9 cellular contexts compared by ENCODE assay signal in genomic region chr18:49725809-49726514, GRCh38.
DNase-seq lines count a peak whose midpoint lies in the region; ATAC-seq, FAIRE-seq and TF ChIP-seq lines count a peak whose summit lies in the region.
"Had no signal": no experiment of that assay in that cellular context is flagged by ENCODE, and none has a peak within 500 bp of the region (broad histone marks: within the 10 kb centered on the region; RNA-seq: fewer than 3 reads in every experiment).

No MANE protein-coding gene starts in this region.

- H4K8ac ChIP-seq in mesendoderm (ENCODE audit: low read depth, low read length): peak overlapping the region; percentile 81

- peaks cover 10% of the 10 kb centered on the region for H3K27me3 Mint-ChIP-seq in activated naive CD8-positive, alpha-beta T cell treated with anti-CD3 and anti-CD28 coated beads, Interleukin-2, amount 50 U/mL, for 24 hours

- peak overlapping the region; percentile 63 for H4K5ac ChIP-seq in mesendoderm (ENCODE audit: low read length)

- H2AFZ ChIP-seq in ACC112 (ENCODE audit: low read length, unreplicated experiment): peak overlapping the region; percentile 38
- H2AFZ ChIP-seq in MM.1S (ENCODE audit: low read length): no peak overlapping the region

- H3K27me3 ChIP-seq in ACC112 (ENCODE audit: insufficient read depth, low read length): no peaks in the 10 kb centered on the region
- H3K27me3 ChIP-seq in mesendoderm (ENCODE audit: insufficient read depth, low read length, poor library complexity): no peaks in the 10 kb centered on the region
- H3K27me3 ChIP-seq in MM.1S (replicated peaks; ENCODE audit: insufficient read depth, low read length): no peaks in the 10 kb centered on the region

- H2BK5ac ChIP-seq in mesendoderm (ENCODE audit: low read length): peak overlapping the region; percentile 80

- H3K4me2 ChIP-seq in mesendoderm (ENCODE audit: low read length) (no peak overlapping the region), MM.1S (ENCODE audit: low read depth, low read length) (no peak overlapping the region)

- peak overlapping the region; percentile 67 for H2BK15ac ChIP-seq in mesendoderm (replicated peaks; ENCODE audit: low read depth)

- peak overlapping the region; percentile 93 for H2BK120ac ChIP-seq in mesendoderm (ENCODE audit: low read depth, low read length)

- H3K36me3 ChIP-seq in ACC112 (ENCODE audit: insufficient read depth, low read length) (no peaks in the 10 kb centered on the region), mesendoderm (ENCODE audit: control insufficient read depth, insufficient read depth, low read length) (no peaks in the 10 kb centered on the region), MM.1S (replicated peaks; ENCODE audit: insufficient read depth, low read length) (no peaks in the 10 kb centered on the region)

- no peaks in the 10 kb centered on the region for H4K20me1 ChIP-seq in MM.1S (ENCODE audit: insufficient read depth, low read length)

- H3K79me2 ChIP-seq in ACC112 (ENCODE audit: control insufficient read depth, insufficient read depth, low read length, unreplicated experiment) (no peaks in the 10 kb centered on the region), mesendoderm (ENCODE audit: control insufficient read depth, insufficient read depth, low read length) (no peaks in the 10 kb centered on the region), MM.1S (ENCODE audit: low read length) (no peaks in the 10 kb centered on the region)

- WGBS in mesendoderm (ENCODE audit: extremely low coverage, insufficient coverage, low lambda C conversion rate): no CpG with 5 or more reads among the region's 9 CpGs

- H3K9me2 ChIP-seq in MM.1S (replicated peaks; ENCODE audit: insufficient read depth, low read length): no peaks in the 10 kb centered on the region

- no peaks in the 10 kb centered on the region for H3K9me3 Mint-ChIP-seq in activated naive CD8-positive, alpha-beta T cell treated with anti-CD3 and anti-CD28 coated beads, Interleukin-2, amount 50 U/mL, for 24 hours

- H3F3A ChIP-seq in MM.1S (ENCODE audit: insufficient read depth, low read length): no peaks in the 10 kb centered on the region

- no peak for TF ChIP-seq CTCF in MM.1S (IDR thresholded peaks at IDR 0.05; ENCODE audit: low read length)

- peak overlapping the region; percentile 99 for H3K18ac ChIP-seq in mesendoderm (ENCODE audit: low read length)

- H3K27ac Mint-ChIP-seq in activated naive CD8-positive, alpha-beta T cell treated with anti-CD3 and anti-CD28 coated beads, Interleukin-2, amount 50 U/mL, for 24 hours: no peak overlapping the region

- FAIRE-seq in endometrium (lab: Jason Lieb, UNC): peak; percentile 50

- ATAC-seq in activated naive CD8-positive, alpha-beta T cell treated with anti-CD3 and anti-CD28 coated beads, Interleukin-2, amount 50 U/mL, for 24 hours: no peak

- H3K4me3 ChIP-seq in ACC112 (ENCODE audit: low read depth, low read length) (no peak overlapping the region), mesendoderm (ENCODE audit: low read length) (no peak overlapping the region), MM.1S (ENCODE audit: low read length) (no peak overlapping the region)

- peak overlapping the region; percentile 76 for H3K27ac ChIP-seq in ACC112 (ENCODE audit: low read depth, low read length)
- H3K27ac ChIP-seq in mesendoderm (ENCODE audit: low read depth, low read length): peak overlapping the region; percentile 99
- H3K27ac ChIP-seq in MM.1S (ENCODE audit: low read length): no peak overlapping the region

- H3K9me3 ChIP-seq in MM.1S (replicated peaks; ENCODE audit: insufficient read depth, low read length): no peaks in the 10 kb centered on the region

- DNase-seq in MV-4-11 (lab: John Stamatoyannopoulos, UW): peak; percentile 8
- DNase-seq in mesendoderm: peak; percentile 100
- no peak for DNase-seq in activated naive CD8-positive, alpha-beta T cell treated with anti-CD3 and anti-CD28 coated beads, Interleukin-2, amount 50 U/mL, for 24 hours
- DNase-seq in Kasumi-1 (lab: John Stamatoyannopoulos, UW): no peak
- DNase-seq in NCI-H2029 treated with DMSO at 0.1 percent for 48 hours (lab: John Stamatoyannopoulos, UW): no peak
- no peak for DNase-seq in MM.1S
- DNase-seq: activated CD4-positive, CD25-positive, alpha-beta regulatory T cell had no signal

- H3K4me1 ChIP-seq in ACC112 (ENCODE audit: control insufficient read depth, insufficient read depth, low read length, unreplicated experiment) (peaks cover 17% of the 10 kb centered on the region), mesendoderm (ENCODE audit: control insufficient read depth, low read depth, low read length) (peaks cover 22% of the 10 kb centered on the region), MM.1S (ENCODE audit: low read length) (no peaks in the 10 kb centered on the region)

- no peaks in the 10 kb centered on the region for H3K36me3 Mint-ChIP-seq in activated naive CD8-positive, alpha-beta T cell treated with anti-CD3 and anti-CD28 coated beads, Interleukin-2, amount 50 U/mL, for 24 hours (ENCODE audit: low read depth)

- peak overlapping the region; percentile 85 for H3K56ac ChIP-seq in mesendoderm (ENCODE audit: low read length)

- H3K4ac ChIP-seq in mesendoderm (ENCODE audit: low read depth, low read length): peak overlapping the region; percentile 95

- H3K4me3 Mint-ChIP-seq in activated naive CD8-positive, alpha-beta T cell treated with anti-CD3 and anti-CD28 coated beads, Interleukin-2, amount 50 U/mL, for 24 hours: no peak overlapping the region

- peak overlapping the region; percentile 55 for H3K9ac ChIP-seq in mesendoderm (ENCODE audit: low read length)
- no peak overlapping the region for H3K9ac ChIP-seq in MM.1S (ENCODE audit: low read length)

- H3K4me1 Mint-ChIP-seq in activated naive CD8-positive, alpha-beta T cell treated with anti-CD3 and anti-CD28 coated beads, Interleukin-2, amount 50 U/mL, for 24 hours: peaks cover 13% of the 10 kb centered on the region

- H3K23ac ChIP-seq in mesendoderm (ENCODE audit: low read length): no peak overlapping the region

- no peaks in the 10 kb centered on the region for H3K79me1 ChIP-seq in mesendoderm (ENCODE audit: low read length)

- no peak overlapping the region for H2AK5ac ChIP-seq in mesendoderm (ENCODE audit: low read length)

Comparison
In these comparisons a context has a peak if more than half of its experiments do, and no peak if none do; other contexts are left out.
1. DNase-seq: peak in MV-4-11 (single experiment) and mesendoderm (single experiment); none in activated naive CD8-positive, alpha-beta T cell treated with anti-CD3 and anti-CD28 coated beads, Interleukin-2, amount 50 U/mL, for 24 hours (single experiment), Kasumi-1 (0 of 2), NCI-H2029 treated with DMSO at 0.1 percent for 48 hours (single experiment) and MM.1S (single experiment).